ENCODE assay signal across 31 cellular contexts in the genomic region with DNA sequence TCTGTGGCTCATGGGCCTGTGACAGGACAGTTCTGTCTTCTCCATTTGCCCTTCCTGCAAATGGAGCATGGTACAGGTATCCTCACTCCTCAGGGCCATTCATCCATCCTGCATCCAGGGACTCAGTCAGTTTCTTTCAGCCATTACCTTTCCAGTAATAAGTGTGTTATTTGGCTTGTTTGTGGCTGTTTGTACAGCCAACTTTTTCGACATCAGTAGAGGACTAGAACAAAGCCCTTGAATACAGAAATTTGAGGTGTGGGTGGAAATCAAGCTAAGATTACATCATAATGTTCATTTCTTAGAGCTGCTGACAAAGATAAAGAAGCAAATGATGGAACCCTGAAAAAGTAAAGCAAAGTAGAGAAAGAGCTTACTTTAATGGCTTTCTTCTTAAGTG.
"Had no signal": no experiment of that assay in that cellular context is flagged by ENCODE, and none has a peak within 500 bp of the region (broad histone marks: within the 10 kb centered on the region; RNA-seq: fewer than 3 reads in every experiment).

No MANE protein-coding gene starts in this region.

- H3K27me3 ChIP-seq: brain microvascular endothelial cell, dorsolateral prefrontal cortex, gastrocnemius medialis, heart left ventricle had no signal

- H3K36me3 ChIP-seq: brain microvascular endothelial cell, gastrocnemius medialis, heart left ventricle, WERI-Rb-1 had no signal

- H3K4me3 ChIP-seq: coronary artery, dorsolateral prefrontal cortex, gastrocnemius medialis, heart left ventricle had no signal

- DNase-seq: activated B cell treated with CpG ODN at 0.5 μM for 24 hours; activated CD4-positive, alpha-beta T cell treated with anti-CD3 and anti-CD28 coated beads for 48 hours; activated CD4-positive, alpha-beta T cell treated with anti-CD3 and anti-CD28 coated beads, Interleukin-2, amount 50 U/mL, for 1 hour; activated CD4-positive, alpha-beta T cell treated with anti-CD3 and anti-CD28 coated beads, Interleukin-2, amount 50 U/mL, for 48 hours; activated CD8-positive, alpha-beta memory T cell treated with anti-CD3 and anti-CD28 coated beads for 24 hours; activated CD8-positive, alpha-beta T cell treated with anti-CD3 and anti-CD28 coated beads for 36 hours; activated effector memory CD4-positive, alpha-beta T cell treated with Interleukin-2 at 50 U/mL for 16 hours; activated gamma-delta T cell treated with Interleukin-2 at 50 U/mL for 16 hours; activated naive CD4-positive, alpha-beta T cell treated with anti-CD3 and anti-CD28 coated beads, Interleukin-2, amount 50 U/mL, for 16 hours; activated naive CD4-positive, alpha-beta T cell treated with Interleukin-2 at 50 U/mL for 16 hours; activated T-cell treated with anti-CD3 and anti-CD28 coated beads, Interleukin-2, amount 50 U/mL, for 24 hours; amniotic stem cell; anterior cingulate cortex; brain microvascular endothelial cell; dorsolateral prefrontal cortex; effector memory CD4-positive, alpha-beta T cell; endodermal cell; foreskin fibroblast; gastrocnemius medialis; glutamatergic neuron; heart left ventricle; T-helper 1 cell; T-helper 17 cell; T1000; WERI-Rb-1 had no signal

- FAIRE-seq: astrocyte, bronchial epithelial cell had no signal

- H3K9me3 ChIP-seq: gastrocnemius medialis, heart left ventricle had no signal

- ATAC-seq: activated CD4-positive, CD25-positive, alpha-beta regulatory T cell treated with anti-CD3 and anti-CD28 coated beads, Interleukin-2, amount 50 U/mL, for 24 hours; activated CD8-positive, alpha-beta T cell treated with anti-CD3 and anti-CD28 coated beads for 36 hours; activated T-helper 17 cell treated with anti-CD3 and anti-CD28 coated beads, Interleukin-2, amount 50 U/mL, for 72 hours; esophagus mucosa; gastrocnemius medialis; heart left ventricle; T-helper 17 cell had no signal

- H3K27ac ChIP-seq: brain microvascular endothelial cell, coronary artery, dorsolateral prefrontal cortex, gastrocnemius medialis, WERI-Rb-1 had no signal
